In the genomic region with DNA sequence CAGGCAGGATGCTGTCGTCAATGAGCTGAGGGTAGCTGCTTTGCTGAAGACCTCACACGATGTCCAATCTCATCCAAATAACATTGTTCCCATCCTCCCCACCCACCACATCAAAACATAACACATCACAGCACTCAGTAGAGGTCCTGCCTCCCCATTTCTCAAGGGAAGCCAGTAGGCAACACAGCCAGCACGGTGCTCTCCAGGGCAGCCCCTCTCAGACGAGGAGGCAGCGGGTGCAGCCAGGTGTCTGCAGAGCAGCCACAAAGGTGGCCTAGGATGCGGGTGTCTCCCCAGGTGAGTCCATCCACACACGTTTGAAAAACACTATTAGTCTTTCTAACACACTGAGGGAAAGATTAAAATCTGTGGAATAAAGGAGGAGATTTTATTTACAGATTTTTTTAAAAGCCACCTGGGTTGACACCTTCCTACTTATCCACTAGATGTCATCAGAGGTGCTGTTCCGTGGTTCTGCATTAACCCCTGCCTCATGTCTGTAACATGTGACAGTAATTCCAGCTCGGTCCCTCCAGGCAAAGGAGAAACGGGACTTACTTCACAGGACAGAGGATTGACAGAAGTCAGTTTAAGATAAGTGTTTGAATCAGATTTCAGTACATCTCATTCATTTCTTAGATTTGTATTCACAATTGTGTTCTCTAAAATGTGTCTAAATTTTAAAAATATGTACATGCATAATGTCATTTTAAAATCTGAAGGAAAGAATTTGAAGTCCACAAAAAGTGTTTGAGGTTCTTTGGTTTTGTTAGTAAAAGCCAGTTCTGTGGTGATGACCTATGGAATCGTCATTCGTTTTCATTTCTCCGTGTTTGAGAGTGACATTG, we compare ENCODE assay signal across 8 cellular contexts.
A peak's percentile ranks its signal among the peaks of the same experiment; 100 is the strongest.
DNase-seq lines count a peak whose midpoint lies in the region; ATAC-seq and TF ChIP-seq lines count a peak whose summit lies in the region.

No MANE protein-coding gene starts in this region.

- in situ Hi-C loops in astrocyte of the spinal cord (cut with HindIII; ENCODE audit: low sequenced_read_pairs) = no loop called here

- ATAC-seq in GM18498 (IDR thresholded peaks at IDR 0.05; ENCODE audit: unreplicated experiment) (peak; percentile 74), HG03060 (IDR thresholded peaks at IDR 0.05; ENCODE audit: low read depth, unreplicated experiment) (peak; percentile 72), HG03025 (IDR thresholded peaks at IDR 0.05; ENCODE audit: low FRiP score, unreplicated experiment) (no peak), GM21381 (IDR thresholded peaks at IDR 0.05; ENCODE audit: unreplicated experiment) (no peak)

- DNase-seq in AG20443 (ENCODE audit: low spot score) (peak; percentile 47), NCI-H2196 (lab: John Stamatoyannopoulos, UW; ENCODE audit: unreplicated experiment) (peak; percentile 53), astrocyte of the spinal cord (ENCODE audit: low read depth, low spot score) (peak; percentile 51), kidney tubule cell (ENCODE audit: low spot score) (peak; percentile 67)

- TF ChIP-seq CTCF in astrocyte of the spinal cord (IDR thresholded peaks at IDR 0.05; ENCODE audit: low read depth, low read length) = peak; percentile 53

- no peak overlapping the region for H3K4me3 ChIP-seq in astrocyte of the spinal cord (ENCODE audit: low read depth, low read length)

Comparison
In these comparisons a context has a peak if more than half of its experiments do, and no peak if none do; other contexts are left out.
1. ATAC-seq: peak in GM18498 (single experiment) and HG03060 (single experiment); none in HG03025 (single experiment) and GM21381 (single experiment).
2. Peak in every context shown above with its lines, with median percentiles within 50 percentile points of each other: DNase-seq.